15 cellular contexts compared by ENCODE assay signal in genomic region chr5:93653716-93654115, GRCh38.
DNase-seq lines count a peak whose midpoint lies in the region; ATAC-seq, FAIRE-seq and TF ChIP-seq lines count a peak whose summit lies in the region.
"Had no signal": no experiment of that assay in that cellular context is flagged by ENCODE, and none has a peak within 500 bp of the region (broad histone marks: within the 10 kb centered on the region; RNA-seq: fewer than 3 reads in every experiment).

No MANE protein-coding gene starts in this region.

- no peak for ATAC-seq in HG03196 (IDR thresholded peaks at IDR 0.05; ENCODE audit: unreplicated experiment)
- ATAC-seq: CD8-positive, alpha-beta T cell; GM12878 had no signal

- H2AFZ ChIP-seq in GM23248: no peak overlapping the region

- no peak overlapping the region for H3K4me2 ChIP-seq in GM23248 (ENCODE audit: unreplicated experiment)
- H3K4me2 ChIP-seq: BLaER1 treated with 17β-estradiol and CSF1 and Interleukin-3, amounts not matched to agents 10 nM and 100 nM had no signal

- H3K4me3 ChIP-seq in GM23248 (no peak overlapping the region), fibroblast of mammary gland (ENCODE audit: control insufficient read depth, low read depth, low read length) (no peak overlapping the region)
- H3K4me3 ChIP-seq: BLaER1 treated with 17β-estradiol and CSF1 and Interleukin-3, amounts not matched to agents 10 nM and 100 nM; GM12878 had no signal

- TF ChIP-seq CTCF in fibroblast of mammary gland (conservative IDR thresholded peaks at IDR 0.05; ENCODE audit: control insufficient read depth, insufficient read depth, low read depth, low read length): no peak

- no peaks in the 10 kb centered on the region for H3K27me3 ChIP-seq in GM23248 (replicated peaks; ENCODE audit: insufficient read depth)
- H3K27me3 ChIP-seq: BLaER1 treated with 17β-estradiol and CSF1 and Interleukin-3, amounts not matched to agents 10 nM and 100 nM had no signal

- no peaks in the 10 kb centered on the region for H3K9me3 ChIP-seq in GM23248 (ENCODE audit: low read depth)

- no peaks in the 10 kb centered on the region for H4K20me1 ChIP-seq in GM23248 (ENCODE audit: insufficient read depth)
- H4K20me1 ChIP-seq: BLaER1 treated with 17β-estradiol and CSF1 and Interleukin-3, amounts not matched to agents 10 nM and 100 nM had no signal

- in situ Hi-C loops in GM23248 (cut with MboI): no loop called here

- no peaks in the 10 kb centered on the region for H3K36me3 ChIP-seq in GM23248 (ENCODE audit: low read depth)

- H3K4me1 ChIP-seq in GM23248 (ENCODE audit: insufficient read depth): peaks cover 4% of the 10 kb centered on the region; the same call in 1 of the 2 replicates

- H3F3A ChIP-seq in GM23248 (ENCODE audit: insufficient read depth): no peaks in the 10 kb centered on the region

- no peak for FAIRE-seq in frontal cortex (lab: Jason Lieb, UNC)
- FAIRE-seq: GM12878, H1 had no signal

- H3K9me2 ChIP-seq in GM23248 (ENCODE audit: insufficient read depth): no peaks in the 10 kb centered on the region; the same call in 1 of the 2 replicates

- H3K27ac ChIP-seq in GM23248: no peak overlapping the region
- H3K27ac ChIP-seq: BLaER1 treated with 17β-estradiol and CSF1 and Interleukin-3, amounts not matched to agents 10 nM and 100 nM had no signal

- DNase-seq in GM23248 (peak; percentile 6), RPMI7951 (ENCODE audit: low read depth) (peak; percentile 57), fibroblast of mammary gland (ENCODE audit: low read depth) (peak; percentile 21), frontal cortex (ENCODE audit: low spot score in 2 of 2) (no peak), SHP77 (lab: John Stamatoyannopoulos, UW) (no peak), germinal center (ENCODE audit: low spot score) (no peak)
- DNase-seq: 8988T; Calu3; CD8-positive, alpha-beta T cell; DMS79 treated with DMSO at 0.1 percent for 48 hours; H9 had no signal

- no peak overlapping the region for H3K9ac ChIP-seq in GM23248
- H3K9ac ChIP-seq: BLaER1 treated with 17β-estradiol and CSF1 and Interleukin-3, amounts not matched to agents 10 nM and 100 nM had no signal

- 84 to 88% methylated on average over 1 of the region's 1 CpG for WGBS in GM23248 (ENCODE audit: low coverage in 1 of 2, low lambda C conversion rate in 2 of 2, missing lambda C conversion rate in 2 of 2), 2 experiments

- no peaks in the 10 kb centered on the region for H3K79me2 ChIP-seq in GM23248 (ENCODE audit: insufficient read depth)

Comparison
In these comparisons a context has a peak if more than half of its experiments do, and no peak if none do; other contexts are left out.
1. DNase-seq: peak in GM23248 (single experiment), RPMI7951 (single experiment) and fibroblast of mammary gland (single experiment); none in frontal cortex (0 of 2), SHP77 (0 of 2) and germinal center (single experiment).